ENCODE assay signal across 1 cellular context in genomic region chr4:139083533-139084424, GRCh38.
TF ChIP-seq lines count a peak whose summit lies in the region.

No MANE protein-coding gene starts in this region.

TF ChIP-seq in HepG2, 621 proteins besides CTCF, POLR2A, EP300 and RAD21 (continued from another document and continues in another):
- TF ChIP-seq THRA (CRISPR knock-in tag; IDR thresholded peaks at IDR 0.05; ENCODE audit: borderline replicate concordance) (0 out of 2 replicates have a peak, but pooled peaks have one; percentile 7), IRF9 (CRISPR knock-in tag; IDR thresholded peaks at IDR 0.05; ENCODE audit: borderline replicate concordance) (peak; percentile 93; the same call in 1 of the 2 replicates), THYN1 (CRISPR knock-in tag; IDR thresholded peaks at IDR 0.05; ENCODE audit: borderline replicate concordance, low read depth) (no peak), SOX5 (CRISPR knock-in tag; IDR thresholded peaks at IDR 0.05; ENCODE audit: borderline replicate concordance) (no peak), ZNF142 (CRISPR knock-in tag; IDR thresholded peaks at IDR 0.05) (peak; percentile 42), MYC (CRISPR knock-in tag; IDR thresholded peaks at IDR 0.05; ENCODE audit: borderline replicate concordance) (peak; percentile 80), KLF15 (CRISPR knock-in tag; IDR thresholded peaks at IDR 0.05; ENCODE audit: borderline replicate concordance) (0 out of 2 replicates have a peak, but pooled peaks have one; percentile 39), ZBTB39 (CRISPR knock-in tag; IDR thresholded peaks at IDR 0.05) (peak; percentile 67), ZNF839 (CRISPR knock-in tag; IDR thresholded peaks at IDR 0.05; ENCODE audit: borderline replicate concordance) (no peak), FUBP1 (CRISPR knock-in tag; IDR thresholded peaks at IDR 0.05; ENCODE audit: borderline replicate concordance) (no peak), ZKSCAN5 (CRISPR knock-in tag; IDR thresholded peaks at IDR 0.05) (peak; percentile 94), JUNB (CRISPR knock-in tag; IDR thresholded peaks at IDR 0.05; ENCODE audit: borderline replicate concordance) (peak; percentile 70; the same call in 1 of the 2 replicates), IRF2 (CRISPR knock-in tag; IDR thresholded peaks at IDR 0.05) (no peak; the same call in 1 of the 2 replicates), GMEB2 (CRISPR knock-in tag; IDR thresholded peaks at IDR 0.05; ENCODE audit: low read depth) (peak; percentile 85), ZMYM4 (CRISPR knock-in tag; IDR thresholded peaks at IDR 0.05) (peak; percentile 90), IRX3 (CRISPR knock-in tag; IDR thresholded peaks at IDR 0.05; ENCODE audit: borderline replicate concordance, low read depth) (0 out of 2 replicates have a peak, but pooled peaks have one; percentile 12), ASH2L (IDR thresholded peaks at IDR 0.05; ENCODE audit: insufficient read length, low read depth, low read length) (peak; percentile 78), NCOA2 (CRISPR knock-in tag; IDR thresholded peaks at IDR 0.05) (no peak), ZNF749 (CRISPR knock-in tag; IDR thresholded peaks at IDR 0.05; ENCODE audit: borderline replicate concordance) (no peak), SAP130 (CRISPR knock-in tag; IDR thresholded peaks at IDR 0.05; ENCODE audit: low read depth) (peak; percentile 84), ZSCAN20 (CRISPR knock-in tag; IDR thresholded peaks at IDR 0.05; ENCODE audit: borderline replicate concordance) (no peak), SUZ12 (IDR thresholded peaks at IDR 0.05; ENCODE audit: low read depth, low read length) (no peak), KAT8 (CRISPR knock-in tag; IDR thresholded peaks at IDR 0.05) (peak; percentile 44; the same call in 1 of the 2 replicates), USF2 (IDR thresholded peaks at IDR 0.05; ENCODE audit: low read depth, low read length) (no peak), USF2 (CRISPR knock-in tag; IDR thresholded peaks at IDR 0.05; ENCODE audit: borderline replicate concordance) (peak; percentile 30; the same call in 1 of the 2 replicates), ZNF274 (CRISPR knock-in tag; IDR thresholded peaks at IDR 0.05) (no peak), CREB3 (CRISPR knock-in tag; IDR thresholded peaks at IDR 0.05) (no peak), TGIF2 (CRISPR knock-in tag; IDR thresholded peaks at IDR 0.05) (peak; percentile 78; the same call in 1 of the 2 replicates), ZIK1 (CRISPR knock-in tag; IDR thresholded peaks at IDR 0.05; ENCODE audit: borderline replicate concordance, low read depth) (peak; percentile 67; the same call in 1 of the 2 replicates), THAP11 (CRISPR knock-in tag; IDR thresholded peaks at IDR 0.05) (peak; percentile 72), KLF16 (CRISPR knock-in tag; IDR thresholded peaks at IDR 0.05) (peak in 1 of 2 experiments; percentile 63; a peak in 1 of 4 replicates), ZNF383 (CRISPR knock-in tag; IDR thresholded peaks at IDR 0.05; ENCODE audit: borderline replicate concordance) (0 out of 2 replicates have a peak, but pooled peaks have one; percentile 22), SMAD9 (CRISPR knock-in tag; IDR thresholded peaks at IDR 0.05) (no peak), ZNF143 (CRISPR knock-in tag; IDR thresholded peaks at IDR 0.05) (peak; percentile 30; the same call in 1 of the 2 replicates), ZSCAN30 (CRISPR knock-in tag; IDR thresholded peaks at IDR 0.05) (no peak), ZNF558 (CRISPR knock-in tag; IDR thresholded peaks at IDR 0.05; ENCODE audit: borderline replicate concordance) (no peak), ZNF326 (CRISPR knock-in tag; IDR thresholded peaks at IDR 0.05; ENCODE audit: borderline replicate concordance) (no peak), ZFP62 (CRISPR knock-in tag; IDR thresholded peaks at IDR 0.05) (no peak), KDM6A (CRISPR knock-in tag; IDR thresholded peaks at IDR 0.05; ENCODE audit: low read depth) (no peak)
